In the genomic region with DNA sequence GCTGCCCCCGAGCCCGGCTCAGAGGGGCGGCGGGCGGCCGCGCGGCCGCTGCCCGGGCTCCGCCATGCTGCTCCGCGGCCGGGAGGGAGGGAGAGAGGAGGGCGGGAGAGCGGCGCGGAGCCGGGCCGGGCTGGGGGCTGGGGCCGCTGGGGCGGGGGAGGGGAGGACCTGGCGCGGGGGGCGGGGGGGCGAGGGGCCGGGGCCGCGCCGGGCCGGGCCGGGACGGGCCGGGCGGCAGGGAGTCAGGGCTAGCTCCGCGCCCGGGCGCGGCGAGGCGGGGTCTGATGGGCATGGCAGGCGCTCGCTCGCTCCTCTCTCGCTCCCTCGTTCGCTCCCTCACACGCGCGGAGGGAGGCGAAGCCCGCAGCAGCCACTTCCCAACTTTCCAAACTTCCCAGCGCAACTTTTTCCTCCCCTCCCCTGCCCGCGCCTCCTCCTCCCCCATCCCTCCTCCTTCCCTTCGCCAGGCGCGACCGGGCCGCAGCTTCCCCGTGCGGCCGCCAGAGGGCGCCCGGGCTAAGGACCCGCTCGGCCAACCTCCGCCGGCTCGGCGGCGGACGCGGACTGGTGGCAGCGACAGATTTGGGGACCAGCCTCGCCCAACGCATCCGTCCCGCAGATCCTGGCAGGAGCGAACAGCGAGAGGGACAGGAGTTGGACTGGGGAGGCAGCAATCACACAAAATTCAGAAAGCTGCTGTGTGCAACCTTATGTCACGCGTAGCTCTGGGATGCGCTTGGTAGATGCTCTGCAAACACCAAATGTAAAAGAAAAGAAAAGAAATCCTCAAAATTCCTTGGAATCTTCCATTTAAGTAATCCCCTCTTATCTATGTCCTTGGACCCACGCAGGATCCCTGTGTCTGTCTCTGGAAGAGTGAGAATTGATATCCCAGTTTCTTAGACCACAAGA, we compare ENCODE assay signal across 1 cellular context.
TF ChIP-seq lines count a peak whose summit lies in the region.

A gene (minus strand): TSS at position 97 of the 912 bp plus-strand sequence.

TF ChIP-seq in HepG2, 621 proteins besides CTCF, POLR2A, EP300 and RAD21 (continued from another document and continues in another):
- TF ChIP-seq, protein P1, sequence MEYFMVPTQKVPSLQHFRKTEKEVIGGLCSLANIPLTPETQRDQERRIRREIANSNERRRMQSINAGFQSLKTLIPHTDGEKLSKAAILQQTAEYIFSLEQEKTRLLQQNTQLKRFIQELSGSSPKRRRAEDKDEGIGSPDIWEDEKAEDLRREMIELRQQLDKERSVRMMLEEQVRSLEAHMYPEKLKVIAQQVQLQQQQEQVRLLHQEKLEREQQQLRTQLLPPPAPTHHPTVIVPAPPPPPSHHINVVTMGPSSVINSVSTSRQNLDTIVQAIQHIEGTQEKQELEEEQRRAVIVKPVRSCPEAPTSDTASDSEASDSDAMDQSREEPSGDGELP (IDR thresholded peaks at IDR 0.05; ENCODE audit: borderline replicate concordance, low read depth): no peak
- no peak for TF ChIP-seq ZNF256 (CRISPR knock-in tag; conservative IDR thresholded peaks at IDR 0.05)
- no peak for TF ChIP-seq ZNF160 (CRISPR knock-in tag; IDR thresholded peaks at IDR 0.05)
- TF ChIP-seq, protein P2, sequence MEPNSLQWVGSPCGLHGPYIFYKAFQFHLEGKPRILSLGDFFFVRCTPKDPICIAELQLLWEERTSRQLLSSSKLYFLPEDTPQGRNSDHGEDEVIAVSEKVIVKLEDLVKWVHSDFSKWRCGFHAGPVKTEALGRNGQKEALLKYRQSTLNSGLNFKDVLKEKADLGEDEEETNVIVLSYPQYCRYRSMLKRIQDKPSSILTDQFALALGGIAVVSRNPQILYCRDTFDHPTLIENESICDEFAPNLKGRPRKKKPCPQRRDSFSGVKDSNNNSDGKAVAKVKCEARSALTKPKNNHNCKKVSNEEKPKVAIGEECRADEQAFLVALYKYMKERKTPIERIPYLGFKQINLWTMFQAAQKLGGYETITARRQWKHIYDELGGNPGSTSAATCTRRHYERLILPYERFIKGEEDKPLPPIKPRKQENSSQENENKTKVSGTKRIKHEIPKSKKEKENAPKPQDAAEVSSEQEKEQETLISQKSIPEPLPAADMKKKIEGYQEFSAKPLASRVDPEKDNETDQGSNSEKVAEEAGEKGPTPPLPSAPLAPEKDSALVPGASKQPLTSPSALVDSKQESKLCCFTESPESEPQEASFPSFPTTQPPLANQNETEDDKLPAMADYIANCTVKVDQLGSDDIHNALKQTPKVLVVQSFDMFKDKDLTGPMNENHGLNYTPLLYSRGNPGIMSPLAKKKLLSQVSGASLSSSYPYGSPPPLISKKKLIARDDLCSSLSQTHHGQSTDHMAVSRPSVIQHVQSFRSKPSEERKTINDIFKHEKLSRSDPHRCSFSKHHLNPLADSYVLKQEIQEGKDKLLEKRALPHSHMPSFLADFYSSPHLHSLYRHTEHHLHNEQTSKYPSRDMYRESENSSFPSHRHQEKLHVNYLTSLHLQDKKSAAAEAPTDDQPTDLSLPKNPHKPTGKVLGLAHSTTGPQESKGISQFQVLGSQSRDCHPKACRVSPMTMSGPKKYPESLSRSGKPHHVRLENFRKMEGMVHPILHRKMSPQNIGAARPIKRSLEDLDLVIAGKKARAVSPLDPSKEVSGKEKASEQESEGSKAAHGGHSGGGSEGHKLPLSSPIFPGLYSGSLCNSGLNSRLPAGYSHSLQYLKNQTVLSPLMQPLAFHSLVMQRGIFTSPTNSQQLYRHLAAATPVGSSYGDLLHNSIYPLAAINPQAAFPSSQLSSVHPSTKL (CRISPR knock-in tag; IDR thresholded peaks at IDR 0.05): 0 out of 2 replicates have a peak, but pooled peaks have one; percentile 19
- TF ChIP-seq, protein P3, sequence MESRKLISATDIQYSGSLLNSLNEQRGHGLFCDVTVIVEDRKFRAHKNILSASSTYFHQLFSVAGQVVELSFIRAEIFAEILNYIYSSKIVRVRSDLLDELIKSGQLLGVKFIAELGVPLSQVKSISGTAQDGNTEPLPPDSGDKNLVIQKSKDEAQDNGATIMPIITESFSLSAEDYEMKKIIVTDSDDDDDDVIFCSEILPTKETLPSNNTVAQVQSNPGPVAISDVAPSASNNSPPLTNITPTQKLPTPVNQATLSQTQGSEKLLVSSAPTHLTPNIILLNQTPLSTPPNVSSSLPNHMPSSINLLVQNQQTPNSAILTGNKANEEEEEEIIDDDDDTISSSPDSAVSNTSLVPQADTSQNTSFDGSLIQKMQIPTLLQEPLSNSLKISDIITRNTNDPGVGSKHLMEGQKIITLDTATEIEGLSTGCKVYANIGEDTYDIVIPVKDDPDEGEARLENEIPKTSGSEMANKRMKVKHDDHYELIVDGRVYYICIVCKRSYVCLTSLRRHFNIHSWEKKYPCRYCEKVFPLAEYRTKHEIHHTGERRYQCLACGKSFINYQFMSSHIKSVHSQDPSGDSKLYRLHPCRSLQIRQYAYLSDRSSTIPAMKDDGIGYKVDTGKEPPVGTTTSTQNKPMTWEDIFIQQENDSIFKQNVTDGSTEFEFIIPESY (CRISPR knock-in tag; IDR thresholded peaks at IDR 0.05): 0 out of 2 replicates have a peak, but pooled peaks have one; percentile 20
- TF ChIP-seq YY1 (IDR thresholded peaks at IDR 0.05; ENCODE audit: insufficient read depth, insufficient replicate concordance, low read depth, low read length): peak; percentile 64
- no peak for TF ChIP-seq RNF2 (conservative IDR thresholded peaks at IDR 0.05; ENCODE audit: low read depth)
- TF ChIP-seq JUND (CRISPR knock-in tag; IDR thresholded peaks at IDR 0.05): no peak
- 0 out of 2 replicates have a peak, but pooled peaks have one; percentile 25 for TF ChIP-seq CBFB (CRISPR knock-in tag; IDR thresholded peaks at IDR 0.05)
- no peak for TF ChIP-seq CBX2 (IDR thresholded peaks at IDR 0.05; ENCODE audit: low read depth, low read length)
- TF ChIP-seq CBX2 (CRISPR knock-in tag; IDR thresholded peaks at IDR 0.05; ENCODE audit: low read depth): no peak
- TF ChIP-seq, protein P4, sequence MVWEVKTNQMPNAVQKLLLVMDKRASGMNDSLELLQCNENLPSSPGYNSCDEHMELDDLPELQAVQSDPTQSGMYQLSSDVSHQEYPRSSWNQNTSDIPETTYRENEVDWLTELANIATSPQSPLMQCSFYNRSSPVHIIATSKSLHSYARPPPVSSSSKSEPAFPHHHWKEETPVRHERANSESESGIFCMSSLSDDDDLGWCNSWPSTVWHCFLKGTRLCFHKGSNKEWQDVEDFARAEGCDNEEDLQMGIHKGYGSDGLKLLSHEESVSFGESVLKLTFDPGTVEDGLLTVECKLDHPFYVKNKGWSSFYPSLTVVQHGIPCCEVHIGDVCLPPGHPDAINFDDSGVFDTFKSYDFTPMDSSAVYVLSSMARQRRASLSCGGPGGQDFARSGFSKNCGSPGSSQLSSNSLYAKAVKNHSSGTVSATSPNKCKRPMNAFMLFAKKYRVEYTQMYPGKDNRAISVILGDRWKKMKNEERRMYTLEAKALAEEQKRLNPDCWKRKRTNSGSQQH (CRISPR knock-in tag; IDR thresholded peaks at IDR 0.05; ENCODE audit: low read depth): 0 out of 2 replicates have a peak, but pooled peaks have one; percentile 25
- TF ChIP-seq RFX5 (IDR thresholded peaks at IDR 0.05; ENCODE audit: low read depth, low read length): no peak
- TF ChIP-seq RXRB (CRISPR knock-in tag; IDR thresholded peaks at IDR 0.05; ENCODE audit: borderline replicate concordance): no peak
- TF ChIP-seq SMAD9 (CRISPR knock-in tag; IDR thresholded peaks at IDR 0.05): no peak
- no peak for TF ChIP-seq ZNF235 (CRISPR knock-in tag; IDR thresholded peaks at IDR 0.05; ENCODE audit: borderline replicate concordance)
- TF ChIP-seq, protein P5, sequence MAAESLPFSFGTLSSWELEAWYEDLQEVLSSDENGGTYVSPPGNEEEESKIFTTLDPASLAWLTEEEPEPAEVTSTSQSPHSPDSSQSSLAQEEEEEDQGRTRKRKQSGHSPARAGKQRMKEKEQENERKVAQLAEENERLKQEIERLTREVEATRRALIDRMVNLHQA (CRISPR knock-in tag; IDR thresholded peaks at IDR 0.05): no peak
- TF ChIP-seq SIN3B (IDR thresholded peaks at IDR 0.05; ENCODE audit: low read length): no peak
- 0 out of 2 replicates have a peak, but pooled peaks have one; percentile 17 for TF ChIP-seq SAP130 (CRISPR knock-in tag; IDR thresholded peaks at IDR 0.05; ENCODE audit: low read depth)
- no peak for TF ChIP-seq ZFP36L2 (CRISPR knock-in tag; IDR thresholded peaks at IDR 0.05)
- no peak for TF ChIP-seq MED13 (CRISPR knock-in tag; IDR thresholded peaks at IDR 0.05)
- no peak for TF ChIP-seq ZFP36L1 (CRISPR knock-in tag; IDR thresholded peaks at IDR 0.05)
- TF ChIP-seq HNRNPK (IDR thresholded peaks at IDR 0.05; ENCODE audit: low read depth, low read length, poor library complexity, severe bottlenecking): peak; percentile 98
- TF ChIP-seq, protein P6, sequence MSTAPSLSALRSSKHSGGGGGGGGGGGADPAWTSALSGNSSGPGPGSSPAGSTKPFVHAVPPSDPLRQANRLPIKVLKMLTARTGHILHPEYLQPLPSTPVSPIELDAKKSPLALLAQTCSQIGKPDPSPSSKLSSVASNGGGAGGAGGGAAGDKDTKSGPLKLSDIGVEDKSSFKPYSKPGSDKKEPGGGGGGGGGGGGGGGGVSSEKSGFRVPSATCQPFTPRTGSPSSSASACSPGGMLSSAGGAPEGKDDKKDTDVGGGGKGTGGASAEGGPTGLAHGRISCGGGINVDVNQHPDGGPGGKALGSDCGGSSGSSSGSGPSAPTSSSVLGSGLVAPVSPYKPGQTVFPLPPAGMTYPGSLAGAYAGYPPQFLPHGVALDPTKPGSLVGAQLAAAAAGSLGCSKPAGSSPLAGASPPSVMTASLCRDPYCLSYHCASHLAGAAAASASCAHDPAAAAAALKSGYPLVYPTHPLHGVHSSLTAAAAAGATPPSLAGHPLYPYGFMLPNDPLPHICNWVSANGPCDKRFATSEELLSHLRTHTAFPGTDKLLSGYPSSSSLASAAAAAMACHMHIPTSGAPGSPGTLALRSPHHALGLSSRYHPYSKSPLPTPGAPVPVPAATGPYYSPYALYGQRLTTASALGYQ (CRISPR knock-in tag; IDR thresholded peaks at IDR 0.05): 0 out of 2 replicates have a peak, but pooled peaks have one; percentile 21
- TF ChIP-seq, protein P7, sequence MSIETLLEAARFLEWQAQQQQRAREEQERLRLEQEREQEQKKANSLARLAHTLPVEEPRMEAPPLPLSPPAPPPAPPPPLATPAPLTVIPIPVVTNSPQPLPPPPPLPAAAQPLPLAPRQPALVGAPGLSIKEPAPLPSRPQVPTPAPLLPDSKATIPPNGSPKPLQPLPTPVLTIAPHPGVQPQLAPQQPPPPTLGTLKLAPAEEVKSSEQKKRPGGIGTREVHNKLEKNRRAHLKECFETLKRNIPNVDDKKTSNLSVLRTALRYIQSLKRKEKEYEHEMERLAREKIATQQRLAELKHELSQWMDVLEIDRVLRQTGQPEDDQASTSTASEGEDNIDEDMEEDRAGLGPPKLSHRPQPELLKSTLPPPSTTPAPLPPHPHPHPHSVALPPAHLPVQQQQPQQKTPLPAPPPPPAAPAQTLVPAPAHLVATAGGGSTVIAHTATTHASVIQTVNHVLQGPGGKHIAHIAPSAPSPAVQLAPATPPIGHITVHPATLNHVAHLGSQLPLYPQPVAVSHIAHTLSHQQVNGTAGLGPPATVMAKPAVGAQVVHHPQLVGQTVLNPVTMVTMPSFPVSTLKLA (IDR thresholded peaks at IDR 0.05): no peak
- TF ChIP-seq SUZ12 (IDR thresholded peaks at IDR 0.05; ENCODE audit: low read depth, low read length): no peak
- TF ChIP-seq PHF5A (CRISPR knock-in tag; IDR thresholded peaks at IDR 0.05; ENCODE audit: low read depth, unreplicated experiment): no peak
- TF ChIP-seq POGZ (CRISPR knock-in tag; IDR thresholded peaks at IDR 0.05): no peak
- no peak for TF ChIP-seq ZNF441 (CRISPR knock-in tag; IDR thresholded peaks at IDR 0.05; ENCODE audit: borderline replicate concordance)
- no peak for TF ChIP-seq TBX2 (CRISPR knock-in tag; IDR thresholded peaks at IDR 0.05; ENCODE audit: borderline replicate concordance)
- no peak for TF ChIP-seq MXI1 (IDR thresholded peaks at IDR 0.05; ENCODE audit: borderline replicate concordance, low read depth, low read length)
- no peak for TF ChIP-seq PCBP2 (optimal IDR thresholded peaks at IDR 0.05; ENCODE audit: low read depth, low read length, poor library complexity, severe bottlenecking)
- no peak for TF ChIP-seq MEF2D (CRISPR knock-in tag; IDR thresholded peaks at IDR 0.05)
- TF ChIP-seq ZSCAN29 (CRISPR knock-in tag; conservative IDR thresholded peaks at IDR 0.05): no peak
- TF ChIP-seq TEAD3 (CRISPR knock-in tag; optimal IDR thresholded peaks at IDR 0.05; ENCODE audit: borderline replicate concordance): peak; percentile 10
- TF ChIP-seq, protein P8, sequence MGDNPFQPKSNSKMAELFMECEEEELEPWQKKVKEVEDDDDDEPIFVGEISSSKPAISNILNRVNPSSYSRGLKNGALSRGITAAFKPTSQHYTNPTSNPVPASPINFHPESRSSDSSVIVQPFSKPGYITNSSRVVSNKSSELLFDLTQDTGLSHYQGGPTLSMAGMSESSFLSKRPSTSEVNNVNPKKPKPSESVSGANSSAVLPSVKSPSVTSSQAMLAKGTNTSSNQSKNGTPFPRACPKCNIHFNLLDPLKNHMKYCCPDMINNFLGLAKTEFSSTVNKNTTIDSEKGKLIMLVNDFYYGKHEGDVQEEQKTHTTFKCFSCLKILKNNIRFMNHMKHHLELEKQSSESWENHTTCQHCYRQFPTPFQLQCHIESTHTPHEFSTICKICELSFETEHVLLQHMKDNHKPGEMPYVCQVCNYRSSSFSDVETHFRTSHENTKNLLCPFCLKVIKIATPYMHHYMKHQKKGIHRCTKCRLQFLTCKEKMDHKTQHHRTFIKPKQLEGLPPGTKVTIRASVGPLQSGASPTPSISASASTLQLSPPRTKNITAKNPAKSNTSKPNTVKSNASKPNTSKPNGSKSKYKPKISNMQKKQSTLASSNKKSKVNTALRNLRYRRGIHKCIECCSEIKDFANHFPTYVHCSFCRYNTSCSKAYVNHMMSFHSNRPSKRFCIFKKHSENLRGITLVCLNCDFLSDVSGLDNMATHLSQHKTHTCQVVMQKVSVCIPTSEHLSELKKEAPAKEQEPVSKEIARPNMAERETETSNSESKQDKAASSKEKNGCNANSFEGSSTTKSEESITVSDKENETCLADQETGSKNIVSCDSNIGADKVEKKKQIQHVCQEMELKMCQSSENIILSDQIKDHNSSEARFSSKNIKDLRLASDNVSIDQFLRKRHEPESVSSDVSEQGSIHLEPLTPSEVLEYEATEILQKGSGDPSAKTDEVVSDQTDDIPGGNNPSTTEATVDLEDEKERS (CRISPR knock-in tag; IDR thresholded peaks at IDR 0.05): no peak
- no peak for TF ChIP-seq RBAK (CRISPR knock-in tag; IDR thresholded peaks at IDR 0.05)
- TF ChIP-seq, protein P9, sequence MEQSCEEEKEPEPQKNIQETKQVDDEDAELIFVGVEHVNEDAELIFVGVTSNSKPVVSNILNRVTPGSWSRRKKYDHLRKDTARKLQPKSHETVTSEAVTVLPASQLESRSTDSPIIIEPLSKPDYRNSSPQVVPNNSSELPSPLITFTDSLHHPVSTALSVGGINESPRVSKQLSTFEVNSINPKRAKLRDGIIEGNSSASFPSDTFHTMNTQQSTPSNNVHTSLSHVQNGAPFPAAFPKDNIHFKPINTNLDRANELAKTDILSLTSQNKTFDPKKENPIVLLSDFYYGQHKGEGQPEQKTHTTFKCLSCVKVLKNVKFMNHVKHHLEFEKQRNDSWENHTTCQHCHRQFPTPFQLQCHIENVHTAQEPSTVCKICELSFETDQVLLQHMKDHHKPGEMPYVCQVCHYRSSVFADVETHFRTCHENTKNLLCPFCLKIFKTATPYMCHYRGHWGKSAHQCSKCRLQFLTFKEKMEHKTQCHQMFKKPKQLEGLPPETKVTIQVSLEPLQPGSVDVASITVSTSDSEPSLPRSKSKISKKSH (CRISPR knock-in tag; IDR thresholded peaks at IDR 0.05; ENCODE audit: borderline replicate concordance): 0 out of 2 replicates have a peak, but pooled peaks have one; percentile 58
- TF ChIP-seq NPAS2 (CRISPR knock-in tag; IDR thresholded peaks at IDR 0.05; ENCODE audit: borderline replicate concordance): no peak
- peak; percentile 57; the same call in 1 of the 2 replicates for TF ChIP-seq GABPB1 (CRISPR knock-in tag; IDR thresholded peaks at IDR 0.05)
- peak; percentile 42 for TF ChIP-seq HNRNPLL (IDR thresholded peaks at IDR 0.05; ENCODE audit: low read depth, low read length, poor library complexity, severe bottlenecking)
- TF ChIP-seq AGO2 (optimal IDR thresholded peaks at IDR 0.05; ENCODE audit: low read depth, low read length): no peak
